Comparison of ENCODE assay signal across 14 cellular contexts in genomic region chr5:79771387-79771786, GRCh38.
DNase-seq lines count a peak whose midpoint lies in the region; ATAC-seq and TF ChIP-seq lines count a peak whose summit lies in the region.
"Had no signal": no experiment of that assay in that cellular context is flagged by ENCODE, and none has a peak within 500 bp of the region (broad histone marks: within the 10 kb centered on the region; RNA-seq: fewer than 3 reads in every experiment).

No MANE protein-coding gene starts in this region.

- ATAC-seq in HG03175 (IDR thresholded peaks at IDR 0.05; ENCODE audit: unreplicated experiment) (no peak), GM18868 (IDR thresholded peaks at IDR 0.05; ENCODE audit: unreplicated experiment) (no peak)
- ATAC-seq: activated CD4-positive, alpha-beta T cell treated with anti-CD3 and anti-CD28 coated beads for 36 hours; activated T-cell treated with anti-CD3 and anti-CD28 coated beads, Interleukin-2, amount 50 U/mL, for 72 hours had no signal

- DNase-seq in EH (ENCODE audit: low read depth) (peak; percentile 94), M059J (ENCODE audit: low read depth) (peak; percentile 81), fibroblast of mammary gland (ENCODE audit: low read depth) (peak; percentile 85), myocyte (ENCODE audit: low read depth) (peak; percentile 64), NOMO-1 treated with DMSO at 0.1 percent for 48 hours (lab: John Stamatoyannopoulos, UW; ENCODE audit: unreplicated experiment) (no peak), GM19240 (ENCODE audit: insufficient read length, low spot score) (no peak)
- DNase-seq: activated CD4-positive, alpha-beta T cell treated with anti-CD3 and anti-CD28 coated beads for 36 hours; activated T-cell treated with anti-CD3 and anti-CD28 coated beads, Interleukin-2, amount 50 U/mL, for 72 hours; anterior cingulate cortex; CD4-positive, alpha-beta T cell; sigmoid colon had no signal

- no peak for TF ChIP-seq CTCF in fibroblast of mammary gland (conservative IDR thresholded peaks at IDR 0.05; ENCODE audit: control insufficient read depth, insufficient read depth, low read depth, low read length)

- H3K4me3 ChIP-seq in fibroblast of mammary gland (ENCODE audit: control insufficient read depth, low read depth, low read length), result no peak overlapping the region
- H3K4me3 ChIP-seq: sigmoid colon, suprapubic skin had no signal

Comparison
In these comparisons a context has a peak if more than half of its experiments do, and no peak if none do; other contexts are left out.
1. DNase-seq: peak in EH (single experiment), M059J (single experiment), fibroblast of mammary gland (single experiment) and myocyte (single experiment); none in NOMO-1 treated with DMSO at 0.1 percent for 48 hours (single experiment) and GM19240 (single experiment).